21 cellular contexts compared by ENCODE assay signal in the genomic region with DNA sequence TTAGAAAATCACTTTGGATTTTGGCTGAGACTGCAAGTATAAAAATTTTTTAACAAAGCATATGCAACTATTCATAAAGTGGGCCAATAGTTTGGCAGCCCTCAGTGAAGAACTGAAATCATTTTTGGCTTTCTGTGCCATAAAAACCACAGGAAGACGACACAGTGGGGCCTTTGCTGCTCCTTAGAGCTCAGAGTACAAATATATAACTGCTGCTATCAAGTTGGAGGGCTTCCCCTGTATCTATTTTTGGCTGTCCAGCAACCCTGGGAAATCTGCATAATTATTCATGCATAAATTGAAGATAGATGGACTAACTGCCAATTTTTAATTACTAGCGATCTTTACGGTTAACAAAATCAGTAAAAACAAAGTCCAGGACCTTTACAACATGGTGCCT. TPM values are rescaled to one million over a fixed set of nuclear protein-coding genes. Genes with fewer than 3 reads are reported as not detected.
"Had no signal": no experiment of that assay in that cellular context is flagged by ENCODE, and none has a peak within 500 bp of the region (broad histone marks: within the 10 kb centered on the region; RNA-seq: fewer than 3 reads in every experiment).

No MANE protein-coding gene starts in this region.

- DNase-seq: effector memory CD4-positive, alpha-beta T cell; heart right ventricle; hypothalamus; islet precursor cell; left lung; mesenchymal stem cell; midbrain; occipital lobe; right lobe of liver; stimulated activated CD4-positive, alpha-beta T cell treated with anti-CD3 and anti-CD28 coated beads, Interleukin-4, amount 100 ng/mL, for 1 hour; stimulated activated CD8-positive, alpha-beta memory T cell treated with anti-CD3 and anti-CD28 coated beads, Interleukin-4, amount 100 ng/mL, for 48 hours; stimulated activated naive CD8-positive, alpha-beta T cell treated with anti-CD3 and anti-CD28 coated beads, Interleukin-15, Interleukin-2, amounts not matched to agents 100 U/mL and 50 U/mL, for 24 hours; thyroid gland had no signal

- H3K4me3 ChIP-seq: heart right ventricle, left lung, lung, prostate gland, right lobe of liver, suprapubic skin, thyroid gland had no signal

- H3K27me3 ChIP-seq: left lung, suprapubic skin, thyroid gland had no signal

- ATAC-seq: esophagus mucosa; left lung; natural killer cell treated with Interleukin-12 subunit alpha and Interleukin-12 subunit beta and Interleukin-15 and Interleukin-18, amount 100 ng/mL, for 72 hours; right lobe of liver; stimulated activated effector memory CD8-positive, alpha-beta T cell treated with anti-CD3 and anti-CD28 coated beads, Interleukin-12 subunit alpha, Interleukin-12 subunit beta, amount 100 ng/mL, for 72 hours; stimulated activated naive CD8-positive, alpha-beta T cell treated with anti-CD3 and anti-CD28 coated beads, Interleukin-15, Interleukin-2, amounts not matched to agents 100 U/mL and 50 U/mL, for 24 hours had no signal

- H3K9ac ChIP-seq: parathyroid adenoma had no signal

- H3K9me3 ChIP-seq: heart right ventricle, left lung, prostate gland, right lobe of liver, suprapubic skin, thyroid gland had no signal

- H3K79me2 ChIP-seq: parathyroid adenoma had no signal

- H3K4me1 ChIP-seq: left lung, parathyroid adenoma, prostate gland, right lobe of liver, suprapubic skin, thyroid gland had no signal

- H3K36me3 ChIP-seq: left lung, prostate gland, suprapubic skin, thyroid gland had no signal

- H2AFZ ChIP-seq: parathyroid adenoma had no signal

- H3K27ac ChIP-seq: left lung, parathyroid adenoma, prostate gland, right lobe of liver, suprapubic skin, thyroid gland had no signal

RNA-seq across cellular contexts. Expression of a gene that starts 51.5 kb away (rescaled TPM):
- polyA plus RNA-seq: fibroblast of lung, heart right ventricle, lung had no signal
